8 cellular contexts compared by ENCODE assay signal in genomic region chr12:45729233-45730115, GRCh38. TPM values are rescaled to one million over a fixed set of nuclear protein-coding genes. Genes with fewer than 3 reads are reported as not detected.
DNase-seq lines count a peak whose midpoint lies in the region; ATAC-seq and TF ChIP-seq lines count a peak whose summit lies in the region.

Gene ARID2, plus strand, starts transcription at chr12:45729706. Its CDS starts 131 bp downstream, at chr12:45729837.

- POLR2A ChIA-PET in PC-9 (lab: Charles Lee; ENCODE audit: unreplicated experiment) = no interaction called here
- POLR2A ChIA-PET in naive thymus-derived CD8-positive, alpha-beta T cell (lab: Charles Lee) = interaction anchor here (0.9 to 6.5 kb wide), 13 partner anchors 13 to 642 kb away, joined by 3 to 62 read pairs (median 8); partner anchors contain the start of genes ANO6, SCAF11 and SLC38A1

- H3K4me3 ChIP-seq in BLaER1 = peak within 1 kb of the TSS; percentile 88
- peak within 1 kb of the TSS; percentile 98 for H3K4me3 ChIP-seq in PC-9
- H3K4me3 ChIP-seq in fibroblast of mammary gland (ENCODE audit: control insufficient read depth, low read depth, low read length) = peak within 1 kb of the TSS; percentile 91

- no peaks in the 10 kb centered on the region for H3K9me3 Mint-ChIP-seq in naive thymus-derived CD8-positive, alpha-beta T cell
- H3K9me3 Mint-ChIP-seq in stimulated activated naive B cell treated with anti-CD40 and anti-IgM and Interleukin-4, amounts not matched to agents 10 μg/mL and 1 μg/mL and 100 μg/mL, for 72 hours = no peaks in the 10 kb centered on the region

- peaks cover 69% of the 10 kb centered on the region for H3K79me2 ChIP-seq in PC-9 (ENCODE audit: low read depth)

- no peak for TF ChIP-seq CTCF in PC-9 (conservative IDR thresholded peaks at IDR 0.05)
- no peak for TF ChIP-seq CTCF in fibroblast of mammary gland (conservative IDR thresholded peaks at IDR 0.05; ENCODE audit: control insufficient read depth, insufficient read depth, low read depth, low read length)

- CTCF ChIA-PET in PC-9 (lab: Charles Lee) = interaction anchor here (0.6 kb wide), 3 partner anchors 67 to 1826 kb away, joined by 3 read pairs; no protein-coding TSS in a partner anchor

- ATAC-seq in GM19351 (IDR thresholded peaks at IDR 0.05; ENCODE audit: unreplicated experiment) (peak; percentile 4), HG03520 (IDR thresholded peaks at IDR 0.05; ENCODE audit: unreplicated experiment) (peak; percentile 1)
- peak; percentile 32 to 35 for ATAC-seq in naive thymus-derived CD8-positive, alpha-beta T cell
- ATAC-seq in stimulated activated naive B cell treated with anti-CD40 and anti-IgM and Interleukin-4, amounts not matched to agents 10 μg/mL and 1 μg/mL and 100 μg/mL, for 72 hours (replicated peaks) = peak; percentile 24 to 28

- peak within 1 kb of the TSS; percentile 93 to 100 (median 100) for H3K4me3 Mint-ChIP-seq in naive thymus-derived CD8-positive, alpha-beta T cell
- peak within 1 kb of the TSS; percentile 93 to 100 for H3K4me3 Mint-ChIP-seq in stimulated activated naive B cell treated with anti-CD40 and anti-IgM and Interleukin-4, amounts not matched to agents 10 μg/mL and 1 μg/mL and 100 μg/mL, for 72 hours

- intact Hi-C loops in PC-9 (cut with micrococcal nuclease; ENCODE audit: unreplicated experiment) = loop anchor here (5.0 kb wide), 4 partner anchors 263 to 512 kb away; partner anchors contain the start of genes ANO6 and SCAF11

- no peaks in the 10 kb centered on the region for H3K27me3 Mint-ChIP-seq in naive thymus-derived CD8-positive, alpha-beta T cell
- no peaks in the 10 kb centered on the region for H3K27me3 Mint-ChIP-seq in stimulated activated naive B cell treated with anti-CD40 and anti-IgM and Interleukin-4, amounts not matched to agents 10 μg/mL and 1 μg/mL and 100 μg/mL, for 72 hours

- H3F3A ChIP-seq in PC-9 (ENCODE audit: insufficient read depth, low read depth) = peaks cover 20% of the 10 kb centered on the region

- H3K27ac Mint-ChIP-seq in naive thymus-derived CD8-positive, alpha-beta T cell = peak within 1 kb of the TSS; percentile 96 to 100 (median 98)
- H3K27ac Mint-ChIP-seq in stimulated activated naive B cell treated with anti-CD40 and anti-IgM and Interleukin-4, amounts not matched to agents 10 μg/mL and 1 μg/mL and 100 μg/mL, for 72 hours = peak within 1 kb of the TSS; percentile 100

- H3K27me3 ChIP-seq in BLaER1 = no peaks in the 10 kb centered on the region
- H3K27me3 ChIP-seq in PC-9 (ENCODE audit: insufficient read depth, low read depth) = no peaks in the 10 kb centered on the region

- BruUV-seq in PC-9 (replicated peaks; lab: Mats Ljungman, UMichigan) = no TSS peak

- H2AFZ ChIP-seq in PC-9 = peak within 1 kb of the TSS; percentile 99

- H3K36me3 ChIP-seq in BLaER1 = peaks cover 5% of the 10 kb centered on the region; the same call in 1 of the 2 replicates
- no peaks in the 10 kb centered on the region for H3K36me3 ChIP-seq in PC-9 (ENCODE audit: low read depth)

- peaks cover 0 to 8% (median 0%) of the 10 kb centered on the region in 3 donors for H3K36me3 Mint-ChIP-seq in naive thymus-derived CD8-positive, alpha-beta T cell
- H3K36me3 Mint-ChIP-seq in stimulated activated naive B cell treated with anti-CD40 and anti-IgM and Interleukin-4, amounts not matched to agents 10 μg/mL and 1 μg/mL and 100 μg/mL, for 72 hours = peaks cover 4 to 10% of the 10 kb centered on the region in 2 donors

- H3K9ac ChIP-seq in BLaER1 = peak within 1 kb of the TSS; percentile 99

- H3K9me3 ChIP-seq in BLaER1 (no peaks in the 10 kb centered on the region), PC-9 (ENCODE audit: insufficient read depth, low read depth) (no peaks in the 10 kb centered on the region)

- H3K27ac ChIP-seq in BLaER1 = peak within 1 kb of the TSS; percentile 97
- peak within 1 kb of the TSS; percentile 91 for H3K27ac ChIP-seq in PC-9

- peaks cover 24% of the 10 kb centered on the region for H3K4me1 ChIP-seq in BLaER1
- H3K4me1 ChIP-seq in PC-9 (replicated peaks; ENCODE audit: insufficient read depth) = peaks cover 36% of the 10 kb centered on the region

- peaks cover 15 to 38% (median 26%) of the 10 kb centered on the region in 4 donors for H3K4me1 Mint-ChIP-seq in naive thymus-derived CD8-positive, alpha-beta T cell
- peaks cover 8 to 26% of the 10 kb centered on the region in 2 donors for H3K4me1 Mint-ChIP-seq in stimulated activated naive B cell treated with anti-CD40 and anti-IgM and Interleukin-4, amounts not matched to agents 10 μg/mL and 1 μg/mL and 100 μg/mL, for 72 hours

- H3K4me2 ChIP-seq in BLaER1 (peak within 1 kb of the TSS; percentile 88), PC-9 (peak within 1 kb of the TSS; percentile 94)

- no peaks in the 10 kb centered on the region for H3K9me2 ChIP-seq in PC-9 (ENCODE audit: insufficient read depth)

- H4K20me1 ChIP-seq in BLaER1 (peaks cover 43% of the 10 kb centered on the region), PC-9 (ENCODE audit: insufficient read depth) (no peaks in the 10 kb centered on the region)

- DNase-seq in PC-9 (peak; percentile 52 to 60), fibroblast of mammary gland (ENCODE audit: low read depth) (peak; percentile 59)
- peak; percentile 33 to 55 for DNase-seq in activated T-helper 1 cell treated with anti-CD3 and anti-CD28 coated beads, Interleukin-2, amount 50 U/mL, for 16 hours (ENCODE audit: low read depth in 1 of 2, low spot score in 1 of 2)
- peak; percentile 56 to 81 (median 67) for DNase-seq in naive thymus-derived CD8-positive, alpha-beta T cell
- DNase-seq in stimulated activated naive B cell treated with anti-CD40 and anti-IgM and Interleukin-4, amounts not matched to agents 10 μg/mL and 1 μg/mL and 100 μg/mL, for 72 hours = peak; percentile 56

RNA-seq across cellular contexts. Expression of gene ARID2, which starts in this region (rescaled TPM):
- total RNA-seq in PC-9 (2021) = 24.6 and 25.8 TPM in 2 replicates
- 10 to 100 TPM; 39.7 to 44.0 TPM for total RNA-seq in naive thymus-derived CD8-positive, alpha-beta T cell
- 10 to 100 TPM in 1 of 3 donors, 1 to 10 TPM in 2; 5.8 to 10.3 (median 7.8) TPM for polyA plus RNA-seq in naive thymus-derived CD8-positive, alpha-beta T cell

Comparison
In these comparisons a context has a peak if more than half of its experiments do, and no peak if none do; other contexts are left out.
1. Peak in every context shown above with its lines: DNase-seq, ATAC-seq, H3K4me3 ChIP-seq and H3K27ac ChIP-seq.